9 cellular contexts compared by ENCODE assay signal in genomic region chr10:70602665-70603438, GRCh38. TPM values are rescaled to one million over a fixed set of nuclear protein-coding genes. Genes with fewer than 3 reads are reported as not detected.
DNase-seq lines count a peak whose midpoint lies in the region; ATAC-seq lines count a peak whose summit lies in the region.
"Had no signal": no experiment of that assay in that cellular context is flagged by ENCODE, and none has a peak within 500 bp of the region (broad histone marks: within the 10 kb centered on the region; RNA-seq: fewer than 3 reads in every experiment).

Gene PRF1 (minus strand): TSS chr10:70602741. CDS start chr10:70600902, 1,839 bp downstream.

- H3K4me1 Mint-ChIP-seq in immature natural killer cell = peaks cover 65 to 70% of the 10 kb centered on the region in 2 donors
- H3K4me1 Mint-ChIP-seq in stimulated activated memory B cell treated with anti-CD40 and anti-IgM and Interleukin-4, amounts not matched to agents 10 μg/mL and 1 μg/mL and 100 μg/mL, for 72 hours = peaks cover 7% of the 10 kb centered on the region

- ATAC-seq in stimulated activated memory B cell treated with anti-CD40 and anti-IgM and Interleukin-4, amounts not matched to agents 10 μg/mL and 1 μg/mL and 100 μg/mL, for 72 hours = no peak

- peak within 1 kb of the TSS; percentile 99 to 100 (median 100) for H3K4me3 Mint-ChIP-seq in immature natural killer cell
- no peak within 1 kb of the TSS for H3K4me3 Mint-ChIP-seq in stimulated activated memory B cell treated with anti-CD40 and anti-IgM and Interleukin-4, amounts not matched to agents 10 μg/mL and 1 μg/mL and 100 μg/mL, for 72 hours

- peaks cover 35 to 41% (median 38%) of the 10 kb centered on the region in 3 donors for H3K36me3 Mint-ChIP-seq in immature natural killer cell
- H3K36me3 Mint-ChIP-seq in stimulated activated memory B cell treated with anti-CD40 and anti-IgM and Interleukin-4, amounts not matched to agents 10 μg/mL and 1 μg/mL and 100 μg/mL, for 72 hours = no peaks in the 10 kb centered on the region

- peak within 1 kb of the TSS; percentile 99 to 100 (median 99) for H3K27ac Mint-ChIP-seq in immature natural killer cell
- no peak within 1 kb of the TSS for H3K27ac Mint-ChIP-seq in stimulated activated memory B cell treated with anti-CD40 and anti-IgM and Interleukin-4, amounts not matched to agents 10 μg/mL and 1 μg/mL and 100 μg/mL, for 72 hours

- peaks cover 18 to 56% (median 55%) of the 10 kb centered on the region in 3 donors for H3K27me3 Mint-ChIP-seq in immature natural killer cell (ENCODE audit: low read depth in 3 of 3)
- H3K27me3 Mint-ChIP-seq in stimulated activated memory B cell treated with anti-CD40 and anti-IgM and Interleukin-4, amounts not matched to agents 10 μg/mL and 1 μg/mL and 100 μg/mL, for 72 hours = no peaks in the 10 kb centered on the region

- H3K9me3 Mint-ChIP-seq in immature natural killer cell = peaks cover 0 to 2% (median 0%) of the 10 kb centered on the region in 6 donors
- peaks cover 3% of the 10 kb centered on the region for H3K9me3 Mint-ChIP-seq in stimulated activated memory B cell treated with anti-CD40 and anti-IgM and Interleukin-4, amounts not matched to agents 10 μg/mL and 1 μg/mL and 100 μg/mL, for 72 hours

- DNase-seq in NK-92 (lab: John Stamatoyannopoulos, UW; ENCODE audit: unreplicated experiment) = peak; percentile 9
- DNase-seq in activated T-cell treated with anti-CD3 and anti-CD28 coated beads for 24 hours (ENCODE audit: low read depth) = peak; percentile 54
- DNase-seq in immature natural killer cell = peak; percentile 96 to 97 (median 96)
- peak; percentile 66 to 73 for DNase-seq in stimulated activated CD8-positive, alpha-beta memory T cell treated with anti-CD3 and anti-CD28 coated beads, Interleukin-2, amount 100 ng/mL, for 1 hour (ENCODE audit: low read depth in 2 of 2)
- no peak for DNase-seq in RKO (ENCODE audit: low spot score)
- no peak for DNase-seq in NCI-H1930 (lab: John Stamatoyannopoulos, UW)
- no peak for DNase-seq in NCI-H82 treated with DMSO at 0.1 percent for 48 hours (lab: John Stamatoyannopoulos, UW; ENCODE audit: unreplicated experiment)
- DNase-seq: SHP77 treated with DMSO at 0.1 percent for 48 hours had no signal

RNA-seq across cellular contexts. Expression of gene PRF1, which starts in this region (rescaled TPM):
- 1,000 to 10,000 TPM; 4,156 to 6,150 (median 5,696) TPM for polyA plus RNA-seq in immature natural killer cell

Comparison
In these comparisons a context has a peak if more than half of its experiments do, and no peak if none do; other contexts are left out.
1. DNase-seq: peak in NK-92 (single experiment), activated T-cell treated with anti-CD3 and anti-CD28 coated beads for 24 hours (single experiment), immature natural killer cell (3 of 3) and stimulated activated CD8-positive, alpha-beta memory T cell treated with anti-CD3 and anti-CD28 coated beads, Interleukin-2, amount 100 ng/mL, for 1 hour (2 of 2); none in RKO (single experiment), NCI-H1930 (0 of 2) and NCI-H82 treated with DMSO at 0.1 percent for 48 hours (single experiment).